ENCODE assay signal across 1 cellular context in the genomic region with DNA sequence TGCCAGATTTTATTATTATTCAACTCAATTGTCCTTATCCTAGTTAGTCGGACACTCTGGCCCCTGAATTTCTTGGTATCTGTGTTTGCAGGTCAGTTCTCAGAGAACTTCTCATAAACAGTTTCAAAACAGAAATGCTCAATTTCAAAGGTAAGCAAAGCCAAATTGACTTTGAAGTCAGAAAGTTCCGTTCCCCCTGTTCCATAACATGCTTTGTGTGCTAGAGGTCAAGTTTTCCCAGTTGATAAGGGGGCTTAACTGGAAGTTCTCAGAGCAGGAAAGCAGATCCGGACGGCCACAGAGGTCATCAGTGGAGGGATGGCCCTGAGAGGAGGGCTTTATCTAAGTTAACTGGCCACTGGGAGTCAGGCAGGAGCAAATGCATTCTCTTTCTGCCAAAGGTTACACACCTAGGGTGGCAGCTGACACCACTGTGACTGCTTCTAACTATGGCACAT.
TF ChIP-seq lines count a peak whose summit lies in the region.

No MANE protein-coding gene starts in this region.

TF ChIP-seq in HepG2, 621 proteins besides CTCF, POLR2A, EP300 and RAD21 (continued from another document and continues in another):
- TF ChIP-seq, protein P1, sequence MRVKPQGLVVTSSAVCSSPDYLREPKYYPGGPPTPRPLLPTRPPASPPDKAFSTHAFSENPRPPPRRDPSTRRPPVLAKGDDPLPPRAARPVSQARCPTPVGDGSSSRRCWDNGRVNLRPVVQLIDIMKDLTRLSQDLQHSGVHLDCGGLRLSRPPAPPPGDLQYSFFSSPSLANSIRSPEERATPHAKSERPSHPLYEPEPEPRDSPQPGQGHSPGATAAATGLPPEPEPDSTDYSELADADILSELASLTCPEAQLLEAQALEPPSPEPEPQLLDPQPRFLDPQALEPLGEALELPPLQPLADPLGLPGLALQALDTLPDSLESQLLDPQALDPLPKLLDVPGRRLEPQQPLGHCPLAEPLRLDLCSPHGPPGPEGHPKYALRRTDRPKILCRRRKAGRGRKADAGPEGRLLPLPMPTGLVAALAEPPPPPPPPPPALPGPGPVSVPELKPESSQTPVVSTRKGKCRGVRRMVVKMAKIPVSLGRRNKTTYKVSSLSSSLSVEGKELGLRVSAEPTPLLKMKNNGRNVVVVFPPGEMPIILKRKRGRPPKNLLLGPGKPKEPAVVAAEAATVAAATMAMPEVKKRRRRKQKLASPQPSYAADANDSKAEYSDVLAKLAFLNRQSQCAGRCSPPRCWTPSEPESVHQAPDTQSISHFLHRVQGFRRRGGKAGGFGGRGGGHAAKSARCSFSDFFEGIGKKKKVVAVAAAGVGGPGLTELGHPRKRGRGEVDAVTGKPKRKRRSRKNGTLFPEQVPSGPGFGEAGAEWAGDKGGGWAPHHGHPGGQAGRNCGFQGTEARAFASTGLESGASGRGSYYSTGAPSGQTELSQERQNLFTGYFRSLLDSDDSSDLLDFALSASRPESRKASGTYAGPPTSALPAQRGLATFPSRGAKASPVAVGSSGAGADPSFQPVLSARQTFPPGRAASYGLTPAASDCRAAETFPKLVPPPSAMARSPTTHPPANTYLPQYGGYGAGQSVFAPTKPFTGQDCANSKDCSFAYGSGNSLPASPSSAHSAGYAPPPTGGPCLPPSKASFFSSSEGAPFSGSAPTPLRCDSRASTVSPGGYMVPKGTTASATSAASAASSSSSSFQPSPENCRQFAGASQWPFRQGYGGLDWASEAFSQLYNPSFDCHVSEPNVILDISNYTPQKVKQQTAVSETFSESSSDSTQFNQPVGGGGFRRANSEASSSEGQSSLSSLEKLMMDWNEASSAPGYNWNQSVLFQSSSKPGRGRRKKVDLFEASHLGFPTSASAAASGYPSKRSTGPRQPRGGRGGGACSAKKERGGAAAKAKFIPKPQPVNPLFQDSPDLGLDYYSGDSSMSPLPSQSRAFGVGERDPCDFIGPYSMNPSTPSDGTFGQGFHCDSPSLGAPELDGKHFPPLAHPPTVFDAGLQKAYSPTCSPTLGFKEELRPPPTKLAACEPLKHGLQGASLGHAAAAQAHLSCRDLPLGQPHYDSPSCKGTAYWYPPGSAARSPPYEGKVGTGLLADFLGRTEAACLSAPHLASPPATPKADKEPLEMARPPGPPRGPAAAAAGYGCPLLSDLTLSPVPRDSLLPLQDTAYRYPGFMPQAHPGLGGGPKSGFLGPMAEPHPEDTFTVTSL (CRISPR knock-in tag; IDR thresholded peaks at IDR 0.05; ENCODE audit: borderline replicate concordance), result peak; percentile 98
- TF ChIP-seq ZSCAN21 (CRISPR knock-in tag; IDR thresholded peaks at IDR 0.05; ENCODE audit: borderline replicate concordance) (no peak), ZMAT3 (CRISPR knock-in tag; conservative IDR thresholded peaks at IDR 0.05) (0 out of 2 replicates have a peak, but pooled peaks have one; percentile 26), TCF7 (IDR thresholded peaks at IDR 0.05; ENCODE audit: low read depth) (peak; percentile 95), HMGA1 (CRISPR knock-in tag; conservative IDR thresholded peaks at IDR 0.05) (no peak), KLF12 (CRISPR knock-in tag; IDR thresholded peaks at IDR 0.05; ENCODE audit: borderline replicate concordance) (no peak), ERF (CRISPR knock-in tag; IDR thresholded peaks at IDR 0.05) (peak; percentile 75; the same call in 1 of the 2 replicates), EHMT2 (IDR thresholded peaks at IDR 0.05; ENCODE audit: borderline replicate concordance, low read depth, low read length) (peak; percentile 80), ZBTB7B (CRISPR knock-in tag; IDR thresholded peaks at IDR 0.05) (peak; percentile 96), MLLT10 (CRISPR knock-in tag; IDR thresholded peaks at IDR 0.05) (no peak), IRF2 (CRISPR knock-in tag; IDR thresholded peaks at IDR 0.05) (peak; percentile 76; the same call in 1 of the 2 replicates), U2AF2 (IDR thresholded peaks at IDR 0.05; ENCODE audit: low read depth, low read length) (no peak), MAFF (IDR thresholded peaks at IDR 0.05; ENCODE audit: low read depth, low read length) (no peak), ZNF678 (CRISPR knock-in tag; IDR thresholded peaks at IDR 0.05) (no peak), CCAR2 (optimal IDR thresholded peaks at IDR 0.05; ENCODE audit: low read depth, low read length) (no peak), SKI (IDR thresholded peaks at IDR 0.05; ENCODE audit: partially characterized antibody) (peak; percentile 63), DMAP1 (CRISPR knock-in tag; IDR thresholded peaks at IDR 0.05) (peak; percentile 60; the same call in 1 of the 2 replicates), NRL (CRISPR knock-in tag; IDR thresholded peaks at IDR 0.05; ENCODE audit: borderline replicate concordance) (no peak), ZNF879 (CRISPR knock-in tag; IDR thresholded peaks at IDR 0.05) (no peak), RXRA (CRISPR knock-in tag; IDR thresholded peaks at IDR 0.05) (peak; percentile 88), ISL2 (CRISPR knock-in tag; IDR thresholded peaks at IDR 0.05) (peak; percentile 98)
- TF ChIP-seq, protein P2, sequence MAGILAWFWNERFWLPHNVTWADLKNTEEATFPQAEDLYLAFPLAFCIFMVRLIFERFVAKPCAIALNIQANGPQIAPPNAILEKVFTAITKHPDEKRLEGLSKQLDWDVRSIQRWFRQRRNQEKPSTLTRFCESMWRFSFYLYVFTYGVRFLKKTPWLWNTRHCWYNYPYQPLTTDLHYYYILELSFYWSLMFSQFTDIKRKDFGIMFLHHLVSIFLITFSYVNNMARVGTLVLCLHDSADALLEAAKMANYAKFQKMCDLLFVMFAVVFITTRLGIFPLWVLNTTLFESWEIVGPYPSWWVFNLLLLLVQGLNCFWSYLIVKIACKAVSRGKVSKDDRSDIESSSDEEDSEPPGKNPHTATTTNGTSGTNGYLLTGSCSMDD (CRISPR knock-in tag; IDR thresholded peaks at IDR 0.05), result no peak
- TF ChIP-seq, protein P3, sequence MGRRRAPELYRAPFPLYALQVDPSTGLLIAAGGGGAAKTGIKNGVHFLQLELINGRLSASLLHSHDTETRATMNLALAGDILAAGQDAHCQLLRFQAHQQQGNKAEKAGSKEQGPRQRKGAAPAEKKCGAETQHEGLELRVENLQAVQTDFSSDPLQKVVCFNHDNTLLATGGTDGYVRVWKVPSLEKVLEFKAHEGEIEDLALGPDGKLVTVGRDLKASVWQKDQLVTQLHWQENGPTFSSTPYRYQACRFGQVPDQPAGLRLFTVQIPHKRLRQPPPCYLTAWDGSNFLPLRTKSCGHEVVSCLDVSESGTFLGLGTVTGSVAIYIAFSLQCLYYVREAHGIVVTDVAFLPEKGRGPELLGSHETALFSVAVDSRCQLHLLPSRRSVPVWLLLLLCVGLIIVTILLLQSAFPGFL (CRISPR knock-in tag; IDR thresholded peaks at IDR 0.05), result no peak
- TF ChIP-seq, protein P4, sequence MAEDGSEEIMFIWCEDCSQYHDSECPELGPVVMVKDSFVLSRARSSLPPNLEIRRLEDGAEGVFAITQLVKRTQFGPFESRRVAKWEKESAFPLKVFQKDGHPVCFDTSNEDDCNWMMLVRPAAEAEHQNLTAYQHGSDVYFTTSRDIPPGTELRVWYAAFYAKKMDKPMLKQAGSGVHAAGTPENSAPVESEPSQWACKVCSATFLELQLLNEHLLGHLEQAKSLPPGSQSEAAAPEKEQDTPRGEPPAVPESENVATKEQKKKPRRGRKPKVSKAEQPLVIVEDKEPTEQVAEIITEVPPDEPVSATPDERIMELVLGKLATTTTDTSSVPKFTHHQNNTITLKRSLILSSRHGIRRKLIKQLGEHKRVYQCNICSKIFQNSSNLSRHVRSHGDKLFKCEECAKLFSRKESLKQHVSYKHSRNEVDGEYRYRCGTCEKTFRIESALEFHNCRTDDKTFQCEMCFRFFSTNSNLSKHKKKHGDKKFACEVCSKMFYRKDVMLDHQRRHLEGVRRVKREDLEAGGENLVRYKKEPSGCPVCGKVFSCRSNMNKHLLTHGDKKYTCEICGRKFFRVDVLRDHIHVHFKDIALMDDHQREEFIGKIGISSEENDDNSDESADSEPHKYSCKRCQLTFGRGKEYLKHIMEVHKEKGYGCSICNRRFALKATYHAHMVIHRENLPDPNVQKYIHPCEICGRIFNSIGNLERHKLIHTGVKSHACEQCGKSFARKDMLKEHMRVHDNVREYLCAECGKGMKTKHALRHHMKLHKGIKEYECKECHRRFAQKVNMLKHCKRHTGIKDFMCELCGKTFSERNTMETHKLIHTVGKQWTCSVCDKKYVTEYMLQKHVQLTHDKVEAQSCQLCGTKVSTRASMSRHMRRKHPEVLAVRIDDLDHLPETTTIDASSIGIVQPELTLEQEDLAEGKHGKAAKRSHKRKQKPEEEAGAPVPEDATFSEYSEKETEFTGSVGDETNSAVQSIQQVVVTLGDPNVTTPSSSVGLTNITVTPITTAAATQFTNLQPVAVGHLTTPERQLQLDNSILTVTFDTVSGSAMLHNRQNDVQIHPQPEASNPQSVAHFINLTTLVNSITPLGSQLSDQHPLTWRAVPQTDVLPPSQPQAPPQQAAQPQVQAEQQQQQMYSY (CRISPR knock-in tag; IDR thresholded peaks at IDR 0.05), result peak; percentile 56; the same call in 1 of the 2 replicates
- TF ChIP-seq, protein P5, sequence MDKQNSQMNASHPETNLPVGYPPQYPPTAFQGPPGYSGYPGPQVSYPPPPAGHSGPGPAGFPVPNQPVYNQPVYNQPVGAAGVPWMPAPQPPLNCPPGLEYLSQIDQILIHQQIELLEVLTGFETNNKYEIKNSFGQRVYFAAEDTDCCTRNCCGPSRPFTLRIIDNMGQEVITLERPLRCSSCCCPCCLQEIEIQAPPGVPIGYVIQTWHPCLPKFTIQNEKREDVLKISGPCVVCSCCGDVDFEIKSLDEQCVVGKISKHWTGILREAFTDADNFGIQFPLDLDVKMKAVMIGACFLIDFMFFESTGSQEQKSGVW (CRISPR knock-in tag; IDR thresholded peaks at IDR 0.05; ENCODE audit: borderline replicate concordance), result no peak
- TF ChIP-seq, protein P6, sequence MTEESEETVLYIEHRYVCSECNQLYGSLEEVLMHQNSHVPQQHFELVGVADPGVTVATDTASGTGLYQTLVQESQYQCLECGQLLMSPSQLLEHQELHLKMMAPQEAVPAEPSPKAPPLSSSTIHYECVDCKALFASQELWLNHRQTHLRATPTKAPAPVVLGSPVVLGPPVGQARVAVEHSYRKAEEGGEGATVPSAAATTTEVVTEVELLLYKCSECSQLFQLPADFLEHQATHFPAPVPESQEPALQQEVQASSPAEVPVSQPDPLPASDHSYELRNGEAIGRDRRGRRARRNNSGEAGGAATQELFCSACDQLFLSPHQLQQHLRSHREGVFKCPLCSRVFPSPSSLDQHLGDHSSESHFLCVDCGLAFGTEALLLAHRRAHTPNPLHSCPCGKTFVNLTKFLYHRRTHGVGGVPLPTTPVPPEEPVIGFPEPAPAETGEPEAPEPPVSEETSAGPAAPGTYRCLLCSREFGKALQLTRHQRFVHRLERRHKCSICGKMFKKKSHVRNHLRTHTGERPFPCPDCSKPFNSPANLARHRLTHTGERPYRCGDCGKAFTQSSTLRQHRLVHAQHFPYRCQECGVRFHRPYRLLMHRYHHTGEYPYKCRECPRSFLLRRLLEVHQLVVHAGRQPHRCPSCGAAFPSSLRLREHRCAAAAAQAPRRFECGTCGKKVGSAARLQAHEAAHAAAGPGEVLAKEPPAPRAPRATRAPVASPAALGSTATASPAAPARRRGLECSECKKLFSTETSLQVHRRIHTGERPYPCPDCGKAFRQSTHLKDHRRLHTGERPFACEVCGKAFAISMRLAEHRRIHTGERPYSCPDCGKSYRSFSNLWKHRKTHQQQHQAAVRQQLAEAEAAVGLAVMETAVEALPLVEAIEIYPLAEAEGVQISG (CRISPR knock-in tag; IDR thresholded peaks at IDR 0.05), result peak; percentile 72
- TF ChIP-seq, protein P7, sequence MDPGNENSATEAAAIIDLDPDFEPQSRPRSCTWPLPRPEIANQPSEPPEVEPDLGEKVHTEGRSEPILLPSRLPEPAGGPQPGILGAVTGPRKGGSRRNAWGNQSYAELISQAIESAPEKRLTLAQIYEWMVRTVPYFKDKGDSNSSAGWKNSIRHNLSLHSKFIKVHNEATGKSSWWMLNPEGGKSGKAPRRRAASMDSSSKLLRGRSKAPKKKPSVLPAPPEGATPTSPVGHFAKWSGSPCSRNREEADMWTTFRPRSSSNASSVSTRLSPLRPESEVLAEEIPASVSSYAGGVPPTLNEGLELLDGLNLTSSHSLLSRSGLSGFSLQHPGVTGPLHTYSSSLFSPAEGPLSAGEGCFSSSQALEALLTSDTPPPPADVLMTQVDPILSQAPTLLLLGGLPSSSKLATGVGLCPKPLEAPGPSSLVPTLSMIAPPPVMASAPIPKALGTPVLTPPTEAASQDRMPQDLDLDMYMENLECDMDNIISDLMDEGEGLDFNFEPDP (CRISPR knock-in tag; conservative IDR thresholded peaks at IDR 0.05), result no peak
- TF ChIP-seq, protein P8, sequence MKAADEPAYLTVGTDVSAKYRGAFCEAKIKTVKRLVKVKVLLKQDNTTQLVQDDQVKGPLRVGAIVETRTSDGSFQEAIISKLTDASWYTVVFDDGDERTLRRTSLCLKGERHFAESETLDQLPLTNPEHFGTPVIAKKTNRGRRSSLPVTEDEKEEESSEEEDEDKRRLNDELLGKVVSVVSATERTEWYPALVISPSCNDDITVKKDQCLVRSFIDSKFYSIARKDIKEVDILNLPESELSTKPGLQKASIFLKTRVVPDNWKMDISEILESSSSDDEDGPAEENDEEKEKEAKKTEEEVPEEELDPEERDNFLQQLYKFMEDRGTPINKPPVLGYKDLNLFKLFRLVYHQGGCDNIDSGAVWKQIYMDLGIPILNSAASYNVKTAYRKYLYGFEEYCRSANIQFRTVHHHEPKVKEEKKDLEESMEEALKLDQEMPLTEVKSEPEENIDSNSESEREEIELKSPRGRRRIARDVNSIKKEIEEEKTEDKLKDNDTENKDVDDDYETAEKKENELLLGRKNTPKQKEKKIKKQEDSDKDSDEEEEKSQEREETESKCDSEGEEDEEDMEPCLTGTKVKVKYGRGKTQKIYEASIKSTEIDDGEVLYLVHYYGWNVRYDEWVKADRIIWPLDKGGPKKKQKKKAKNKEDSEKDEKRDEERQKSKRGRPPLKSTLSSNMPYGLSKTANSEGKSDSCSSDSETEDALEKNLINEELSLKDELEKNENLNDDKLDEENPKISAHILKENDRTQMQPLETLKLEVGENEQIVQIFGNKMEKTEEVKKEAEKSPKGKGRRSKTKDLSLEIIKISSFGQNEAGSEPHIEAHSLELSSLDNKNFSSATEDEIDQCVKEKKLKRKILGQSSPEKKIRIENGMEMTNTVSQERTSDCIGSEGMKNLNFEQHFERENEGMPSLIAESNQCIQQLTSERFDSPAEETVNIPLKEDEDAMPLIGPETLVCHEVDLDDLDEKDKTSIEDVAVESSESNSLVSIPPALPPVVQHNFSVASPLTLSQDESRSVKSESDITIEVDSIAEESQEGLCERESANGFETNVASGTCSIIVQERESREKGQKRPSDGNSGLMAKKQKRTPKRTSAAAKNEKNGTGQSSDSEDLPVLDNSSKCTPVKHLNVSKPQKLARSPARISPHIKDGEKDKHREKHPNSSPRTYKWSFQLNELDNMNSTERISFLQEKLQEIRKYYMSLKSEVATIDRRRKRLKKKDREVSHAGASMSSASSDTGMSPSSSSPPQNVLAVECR (CRISPR knock-in tag; IDR thresholded peaks at IDR 0.05; ENCODE audit: borderline replicate concordance), result peak; percentile 52; the same call in 1 of the 2 replicates
- TF ChIP-seq, protein P9, sequence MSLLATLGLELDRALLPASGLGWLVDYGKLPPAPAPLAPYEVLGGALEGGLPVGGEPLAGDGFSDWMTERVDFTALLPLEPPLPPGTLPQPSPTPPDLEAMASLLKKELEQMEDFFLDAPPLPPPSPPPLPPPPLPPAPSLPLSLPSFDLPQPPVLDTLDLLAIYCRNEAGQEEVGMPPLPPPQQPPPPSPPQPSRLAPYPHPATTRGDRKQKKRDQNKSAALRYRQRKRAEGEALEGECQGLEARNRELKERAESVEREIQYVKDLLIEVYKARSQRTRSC (CRISPR knock-in tag; IDR thresholded peaks at IDR 0.05; ENCODE audit: low read depth), result no peak
